Comparison of ENCODE assay signal across 1 cellular context in genomic region chr12:57621497-57622292, GRCh38.
TF ChIP-seq lines count a peak whose summit lies in the region.

No MANE protein-coding gene starts in this region.

TF ChIP-seq in HEK293, 187 proteins besides CTCF, POLR2A, EP300 and RAD21 (continued from another document and continues in another):
- TF ChIP-seq TSHZ1 (tag by site-specific recombination; IDR thresholded peaks at IDR 0.05; ENCODE audit: borderline replicate concordance) (no peak), ZNF280D (tag by site-specific recombination; IDR thresholded peaks at IDR 0.05) (no peak), GLIS1 (tag by site-specific recombination; IDR thresholded peaks at IDR 0.05) (peak; percentile 84), ZSCAN30 (tag by site-specific recombination; IDR thresholded peaks at IDR 0.05) (peak; percentile 50; the same call in 1 of the 2 replicates), ZNF626 (tag by site-specific recombination; IDR thresholded peaks at IDR 0.05) (no peak), ZNF701 (tag by site-specific recombination; IDR thresholded peaks at IDR 0.05) (no peak), PRDM2 (tag by site-specific recombination; IDR thresholded peaks at IDR 0.05; ENCODE audit: borderline replicate concordance) (no peak), ZFP69B (tag by site-specific recombination; IDR thresholded peaks at IDR 0.05) (no peak), ZNF341 (tag by site-specific recombination; IDR thresholded peaks at IDR 0.05; ENCODE audit: low read depth) (no peak), BCL11A (tag by site-specific recombination; IDR thresholded peaks at IDR 0.05; ENCODE audit: low read depth) (no peak), HOXA7 (CRISPR knock-in tag; IDR thresholded peaks at IDR 0.05; ENCODE audit: borderline replicate concordance) (no peak), ZNF302 (tag by site-specific recombination; IDR thresholded peaks at IDR 0.05; ENCODE audit: low read depth) (no peak), SP7 (tag by site-specific recombination; IDR thresholded peaks at IDR 0.05) (peak; percentile 48; the same call in 1 of the 2 replicates), ZNF623 (tag by site-specific recombination; IDR thresholded peaks at IDR 0.05) (no peak), KLF10 (tag by site-specific recombination; IDR thresholded peaks at IDR 0.05) (no peak), ZBTB7A (tag by site-specific recombination; IDR thresholded peaks at IDR 0.05; ENCODE audit: low read depth) (no peak), ZNF558 (tag by site-specific recombination; IDR thresholded peaks at IDR 0.05) (no peak), ZNF571 (tag by site-specific recombination; IDR thresholded peaks at IDR 0.05) (no peak), ZNF580 (tag by site-specific recombination; IDR thresholded peaks at IDR 0.05) (no peak), OVOL3 (tag by site-specific recombination; IDR thresholded peaks at IDR 0.05) (no peak), PATZ1 (tag by site-specific recombination; IDR thresholded peaks at IDR 0.05) (peak; percentile 35), ZBTB49 (tag by site-specific recombination; IDR thresholded peaks at IDR 0.05; ENCODE audit: low read depth) (no peak), ZNF37A (tag by site-specific recombination; IDR thresholded peaks at IDR 0.05) (no peak), SP2 (tag by site-specific recombination; IDR thresholded peaks at IDR 0.05) (no peak), ZNF221 (tag by site-specific recombination; IDR thresholded peaks at IDR 0.05; ENCODE audit: borderline replicate concordance) (no peak), SCRT2 (tag by site-specific recombination; IDR thresholded peaks at IDR 0.05) (no peak), ZBTB26 (tag by site-specific recombination; optimal IDR thresholded peaks at IDR 0.05) (peak; percentile 52), ZSCAN16 (tag by site-specific recombination; IDR thresholded peaks at IDR 0.05) (no peak), ZNF394 (tag by site-specific recombination; IDR thresholded peaks at IDR 0.05; ENCODE audit: borderline replicate concordance) (no peak), ZFP37 (tag by site-specific recombination; IDR thresholded peaks at IDR 0.05) (peak; percentile 35; the same call in 1 of the 2 replicates), ZXDB (tag by site-specific recombination; IDR thresholded peaks at IDR 0.05) (0 out of 2 replicates have a peak, but pooled peaks have one; percentile 31), ZNF174 (tag by site-specific recombination; IDR thresholded peaks at IDR 0.05) (no peak), ZNF629 (tag by site-specific recombination; IDR thresholded peaks at IDR 0.05) (no peak), ZNF555 (tag by site-specific recombination; conservative IDR thresholded peaks at IDR 0.05) (no peak), ZNF366 (tag by site-specific recombination; conservative IDR thresholded peaks at IDR 0.05) (no peak), ZNF792 (tag by site-specific recombination; IDR thresholded peaks at IDR 0.05) (no peak), ZNF184 (tag by site-specific recombination; IDR thresholded peaks at IDR 0.05) (no peak), FEZF1 (tag by site-specific recombination; IDR thresholded peaks at IDR 0.05) (no peak), ZNF423 (tag by site-specific recombination; IDR thresholded peaks at IDR 0.05) (no peak), ZBTB1 (tag by site-specific recombination; IDR thresholded peaks at IDR 0.05) (no peak), OSR2 (tag by site-specific recombination; IDR thresholded peaks at IDR 0.05) (no peak), ZNF768 (tag by site-specific recombination; IDR thresholded peaks at IDR 0.05) (no peak), ZNF132 (tag by site-specific recombination; IDR thresholded peaks at IDR 0.05; ENCODE audit: borderline replicate concordance) (no peak), ZBTB6 (tag by site-specific recombination; IDR thresholded peaks at IDR 0.05) (no peak), ZNF416 (tag by site-specific recombination; IDR thresholded peaks at IDR 0.05) (no peak)
